Comparison of ENCODE assay signal across 23 cellular contexts in the genomic region with DNA sequence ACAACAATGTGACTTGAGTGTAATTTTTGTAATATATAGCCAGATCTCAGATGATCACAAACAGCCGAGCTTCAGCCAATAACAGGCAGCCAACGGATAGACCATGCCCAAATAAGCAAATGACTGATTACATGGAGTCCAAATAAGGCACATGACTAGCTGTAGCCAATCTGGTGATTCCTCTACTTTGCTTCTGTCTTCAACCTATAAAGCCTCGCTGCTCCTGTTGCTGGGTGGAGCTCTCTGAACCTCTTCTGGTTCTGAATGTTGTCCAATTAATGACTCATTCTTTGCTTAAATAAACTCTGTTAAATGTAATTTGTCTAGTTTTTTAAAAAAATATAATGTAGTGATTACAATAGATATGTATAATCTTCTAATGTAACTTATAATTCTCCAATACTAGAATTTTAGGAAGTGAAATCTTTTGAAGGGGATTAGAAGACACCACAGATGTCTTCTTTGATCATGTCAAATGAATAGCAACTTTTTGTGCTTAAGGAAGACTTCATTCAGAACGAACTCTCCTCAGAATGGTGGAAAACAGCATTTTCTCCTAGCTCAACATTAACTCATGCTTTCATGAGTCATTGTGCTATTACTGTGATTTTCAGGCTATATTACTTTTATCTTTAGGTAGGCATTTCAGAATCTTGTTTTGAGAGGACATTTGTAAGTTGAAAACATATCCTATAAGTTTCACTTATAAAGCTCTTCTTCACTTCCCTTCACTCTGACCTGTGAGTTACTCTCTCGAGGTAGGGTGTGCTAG.
DNase-seq lines count a peak whose midpoint lies in the region; ATAC-seq, FAIRE-seq and TF ChIP-seq lines count a peak whose summit lies in the region.
"Had no signal": no experiment of that assay in that cellular context is flagged by ENCODE, and none has a peak within 500 bp of the region (broad histone marks: within the 10 kb centered on the region; RNA-seq: fewer than 3 reads in every experiment).

No MANE protein-coding gene starts in this region.

- no peak overlapping the region for H3K4me3 Mint-ChIP-seq in activated T-helper 2 cell treated with anti-CD3 and anti-CD28 coated beads, Interferon-gamma antibody, Interleukin-2, Interleukin-4, amounts not matched to agents 10 μg/mL and 5 μg/mL and 100 μg/mL, durations not matched to agents 14 hours and 24 hours and 36 hours (ENCODE audit: low read depth)
- H3K4me3 Mint-ChIP-seq in endothelial cell (ENCODE audit: unreplicated experiment) = no peak overlapping the region
- H3K4me3 Mint-ChIP-seq: activated CD8-positive, alpha-beta memory T cell treated with anti-CD3 and anti-CD28 coated beads, Interleukin-2, amount 10 ng/mL, durations not matched to agents 7 days and 5 days had no signal

- no peak for TF ChIP-seq CTCF in foreskin fibroblast (IDR thresholded peaks at IDR 0.05; ENCODE audit: low read depth, low read length)
- no peak for TF ChIP-seq CTCF in endothelial cell (IDR thresholded peaks at IDR 0.05; ENCODE audit: unreplicated experiment)

- H3K9ac ChIP-seq in adipocyte (ENCODE audit: low read length) = no peak overlapping the region
- H3K9ac ChIP-seq: BLaER1, GM23248 had no signal

- no peaks in the 10 kb centered on the region for H3K9me3 Mint-ChIP-seq in activated T-helper 2 cell treated with anti-CD3 and anti-CD28 coated beads, Interferon-gamma antibody, Interleukin-2, Interleukin-4, amounts not matched to agents 10 μg/mL and 5 μg/mL and 100 μg/mL, durations not matched to agents 14 hours and 24 hours and 36 hours
- no peaks in the 10 kb centered on the region for H3K9me3 Mint-ChIP-seq in endothelial cell (ENCODE audit: unreplicated experiment)

- DNase-seq in EH (ENCODE audit: low read depth) (peak; percentile 45), adipocyte (ENCODE audit: low read depth) (peak; percentile 10), foreskin fibroblast (peak; percentile 17 to 60), NCI-H1694 treated with DMSO at 0.1 percent for 48 hours (lab: John Stamatoyannopoulos, UW) (no peak), endothelial cell (ENCODE audit: low spot score) (no peak), GM12891 (ENCODE audit: insufficient read length, low spot score) (no peak)
- no peak for DNase-seq in activated T-helper 2 cell treated with anti-CD3 and anti-CD28 coated beads, Interferon-gamma antibody, Interleukin-2, Interleukin-4, amounts not matched to agents 10 μg/mL and 5 μg/mL and 100 μg/mL, durations not matched to agents 14 hours and 24 hours and 36 hours (ENCODE audit: low spot score)
- DNase-seq: activated CD4-positive, alpha-beta T cell treated with anti-CD3 and anti-CD28 coated beads for 1 hour; activated CD8-positive, alpha-beta memory T cell treated with anti-CD3 and anti-CD28 coated beads, Interleukin-2, amount 10 ng/mL, durations not matched to agents 7 days and 5 days; anterior cingulate cortex; GM23248; left lung; NCI-H1048; NCI-H2081; NCI-H510A treated with DMSO at 0.1 percent for 48 hours; PC-9; T1000; testis had no signal

- H3K4me3 ChIP-seq in adipocyte (ENCODE audit: low read length) = no peak overlapping the region
- H3K4me3 ChIP-seq in foreskin fibroblast (ENCODE audit: low read depth in 1 of 2, low read length in 2 of 2) = no peak overlapping the region
- H3K4me3 ChIP-seq: BLaER1, GM23248, left lung, PC-9, testis had no signal

- H3K27me3 ChIP-seq in adipocyte (replicated peaks; ENCODE audit: control insufficient read depth, insufficient read depth, low read length) = no peaks in the 10 kb centered on the region
- H3K27me3 ChIP-seq: BLaER1, left lung, neutrophil, testis had no signal

- peaks cover 2% of the 10 kb centered on the region for H3K27me3 Mint-ChIP-seq in activated T-helper 2 cell treated with anti-CD3 and anti-CD28 coated beads, Interferon-gamma antibody, Interleukin-2, Interleukin-4, amounts not matched to agents 10 μg/mL and 5 μg/mL and 100 μg/mL, durations not matched to agents 14 hours and 24 hours and 36 hours (ENCODE audit: low read depth)
- no peaks in the 10 kb centered on the region for H3K27me3 Mint-ChIP-seq in endothelial cell (ENCODE audit: unreplicated experiment)
- H3K27me3 Mint-ChIP-seq: activated CD8-positive, alpha-beta memory T cell treated with anti-CD3 and anti-CD28 coated beads, Interleukin-2, amount 10 ng/mL, durations not matched to agents 7 days and 5 days had no signal

- no peak for FAIRE-seq in GM12891 (lab: Jason Lieb, UNC)
- FAIRE-seq: colon, endothelial cell of umbilical vein had no signal

- ATAC-seq in HG03432 (IDR thresholded peaks at IDR 0.05; ENCODE audit: unreplicated experiment) = peak; percentile 45
- ATAC-seq: activated CD8-positive, alpha-beta memory T cell treated with anti-CD3 and anti-CD28 coated beads, Interleukin-2, amount 10 ng/mL, durations not matched to agents 7 days and 5 days; left lung had no signal

- peaks cover 2% of the 10 kb centered on the region for H3K9me3 ChIP-seq in adipocyte (ENCODE audit: control insufficient read depth, low read length)
- H3K9me3 ChIP-seq: BLaER1, left lung, neutrophil, testis had no signal

- intact Hi-C loops in activated T-helper 2 cell treated with anti-CD3 and anti-CD28 coated beads, Interferon-gamma antibody, Interleukin-2, Interleukin-4, amounts not matched to agents 10 μg/mL and 5 μg/mL and 100 μg/mL, durations not matched to agents 14 hours and 24 hours and 36 hours (cut with micrococcal nuclease) = no loop called here

- no peaks in the 10 kb centered on the region for H3K36me3 Mint-ChIP-seq in activated T-helper 2 cell treated with anti-CD3 and anti-CD28 coated beads, Interferon-gamma antibody, Interleukin-2, Interleukin-4, amounts not matched to agents 10 μg/mL and 5 μg/mL and 100 μg/mL, durations not matched to agents 14 hours and 24 hours and 36 hours (ENCODE audit: low read depth)
- H3K36me3 Mint-ChIP-seq in endothelial cell (ENCODE audit: low read depth, unreplicated experiment) = no peaks in the 10 kb centered on the region

- no peak for TF ChIP-seq POLR2A in GM12891 (IDR thresholded peaks at IDR 0.05; ENCODE audit: low read depth, low read length)

- H3K4me1 Mint-ChIP-seq in activated T-helper 2 cell treated with anti-CD3 and anti-CD28 coated beads, Interferon-gamma antibody, Interleukin-2, Interleukin-4, amounts not matched to agents 10 μg/mL and 5 μg/mL and 100 μg/mL, durations not matched to agents 14 hours and 24 hours and 36 hours (ENCODE audit: low read depth) = peaks cover 2% of the 10 kb centered on the region
- no peaks in the 10 kb centered on the region for H3K4me1 Mint-ChIP-seq in endothelial cell (ENCODE audit: unreplicated experiment)
- H3K4me1 Mint-ChIP-seq: activated CD8-positive, alpha-beta memory T cell treated with anti-CD3 and anti-CD28 coated beads, Interleukin-2, amount 10 ng/mL, durations not matched to agents 7 days and 5 days had no signal

- H3K27ac Mint-ChIP-seq in activated T-helper 2 cell treated with anti-CD3 and anti-CD28 coated beads, Interferon-gamma antibody, Interleukin-2, Interleukin-4, amounts not matched to agents 10 μg/mL and 5 μg/mL and 100 μg/mL, durations not matched to agents 14 hours and 24 hours and 36 hours = no peak overlapping the region
- no peak overlapping the region for H3K27ac Mint-ChIP-seq in endothelial cell (ENCODE audit: unreplicated experiment)
- H3K27ac Mint-ChIP-seq: activated CD8-positive, alpha-beta memory T cell treated with anti-CD3 and anti-CD28 coated beads, Interleukin-2, amount 10 ng/mL, durations not matched to agents 7 days and 5 days had no signal

- H3K36me3 ChIP-seq in adipocyte (ENCODE audit: control insufficient read depth, insufficient read depth, low read length, severe bottlenecking) = no peaks in the 10 kb centered on the region
- H3K36me3 ChIP-seq: BLaER1, left lung, neutrophil had no signal

- no peaks in the 10 kb centered on the region for H3K4me1 ChIP-seq in adipocyte (ENCODE audit: control insufficient read depth, insufficient read depth, low read length)
- H3K4me1 ChIP-seq: BLaER1, left lung, testis had no signal

TF ChIP-seq in GM12891, 5 proteins besides CTCF, POLR2A, EP300 and RAD21:
- no peak for TF ChIP-seq SPI1 (IDR thresholded peaks at IDR 0.05; ENCODE audit: low read depth, low read length)

Comparison
In these comparisons a context has a peak if more than half of its experiments do, and no peak if none do; other contexts are left out.
1. DNase-seq: peak in EH (single experiment), adipocyte (single experiment) and foreskin fibroblast (2 of 2); none in activated T-helper 2 cell treated with anti-CD3 and anti-CD28 coated beads, Interferon-gamma antibody, Interleukin-2, Interleukin-4, amounts not matched to agents 10 μg/mL and 5 μg/mL and 100 μg/mL, durations not matched to agents 14 hours and 24 hours and 36 hours (single experiment), NCI-H1694 treated with DMSO at 0.1 percent for 48 hours (single experiment), endothelial cell (single experiment) and GM12891 (single experiment).